Comparison of ENCODE assay signal across 8 cellular contexts in genomic region chr1:47755368-47755990, GRCh38.
DNase-seq lines count a peak whose midpoint lies in the region; ATAC-seq, FAIRE-seq and TF ChIP-seq lines count a peak whose summit lies in the region.

No MANE protein-coding gene starts in this region.

- H3K36me3 ChIP-seq in NT2/D1 (ENCODE audit: insufficient read depth, insufficient read length, low read length): no peaks in the 10 kb centered on the region
- no peaks in the 10 kb centered on the region for H3K36me3 ChIP-seq in keratinocyte (ENCODE audit: control insufficient read depth in 2 of 2, extremely low read depth in 1 of 2, insufficient read depth in 2 of 2, low read length in 2 of 2)

- H3K27me3 Mint-ChIP-seq in activated T-helper 2 cell treated with anti-CD3 and anti-CD28 coated beads, Interferon-gamma antibody, Interleukin-2, Interleukin-4, amounts not matched to agents 10 μg/mL and 5 μg/mL and 100 μg/mL, durations not matched to agents 14 hours and 24 hours and 36 hours (ENCODE audit: low read depth): no peaks in the 10 kb centered on the region
- peaks cover 27 to 34% of the 10 kb centered on the region in 2 donors for H3K27me3 Mint-ChIP-seq in stimulated activated naive B cell treated with anti-CD40 and anti-IgM and Interleukin-4, amounts not matched to agents 10 μg/mL and 1 μg/mL and 100 μg/mL, for 72 hours

- no peaks in the 10 kb centered on the region for H3K36me3 Mint-ChIP-seq in activated T-helper 2 cell treated with anti-CD3 and anti-CD28 coated beads, Interferon-gamma antibody, Interleukin-2, Interleukin-4, amounts not matched to agents 10 μg/mL and 5 μg/mL and 100 μg/mL, durations not matched to agents 14 hours and 24 hours and 36 hours (ENCODE audit: low read depth)
- H3K36me3 Mint-ChIP-seq in stimulated activated naive B cell treated with anti-CD40 and anti-IgM and Interleukin-4, amounts not matched to agents 10 μg/mL and 1 μg/mL and 100 μg/mL, for 72 hours: no peaks in the 10 kb centered on the region

- FAIRE-seq in keratinocyte (lab: Jason Lieb, UNC): no peak

- no peak overlapping the region for H2AFZ ChIP-seq in keratinocyte (ENCODE audit: control insufficient read depth, low read length)

- TF ChIP-seq CTCF in keratinocyte (optimal IDR thresholded peaks at IDR 0.05 in 1 of 3, IDR thresholded peaks at IDR 0.05 in 1 of 3, conservative IDR thresholded peaks at IDR 0.05 in 1 of 3; ENCODE audit: extremely low read depth in 1 of 3, insufficient read depth in 2 of 3, low read length in 3 of 3): peak; percentile 74 to 83 (median 76)

- H3K4me2 ChIP-seq in keratinocyte (ENCODE audit: control insufficient read depth, extremely low read depth, insufficient read depth, low read depth, low read length): no peak overlapping the region

- H3K27me3 ChIP-seq in NT2/D1 (ENCODE audit: insufficient read depth, insufficient read length): peaks cover 4% of the 10 kb centered on the region
- no peaks in the 10 kb centered on the region for H3K27me3 ChIP-seq in keratinocyte (ENCODE audit: control insufficient read depth, extremely low read depth, insufficient read depth, low read length)

- H3K9ac ChIP-seq in NT2/D1 (ENCODE audit: insufficient read length, low read depth): no peak overlapping the region
- no peak overlapping the region for H3K9ac ChIP-seq in keratinocyte (ENCODE audit: control insufficient read depth, extremely low read depth, insufficient read depth, low read length)

- H3K9me3 Mint-ChIP-seq in activated T-helper 2 cell treated with anti-CD3 and anti-CD28 coated beads, Interferon-gamma antibody, Interleukin-2, Interleukin-4, amounts not matched to agents 10 μg/mL and 5 μg/mL and 100 μg/mL, durations not matched to agents 14 hours and 24 hours and 36 hours: no peaks in the 10 kb centered on the region
- no peaks in the 10 kb centered on the region for H3K9me3 Mint-ChIP-seq in stimulated activated naive B cell treated with anti-CD40 and anti-IgM and Interleukin-4, amounts not matched to agents 10 μg/mL and 1 μg/mL and 100 μg/mL, for 72 hours

- H3K4me1 ChIP-seq in NT2/D1 (ENCODE audit: insufficient read depth, insufficient read length) (peaks cover 24% of the 10 kb centered on the region), keratinocyte (ENCODE audit: control insufficient read depth, extremely low read depth, insufficient read depth, low read length) (peaks cover 4% of the 10 kb centered on the region)

- no peaks in the 10 kb centered on the region for H3K79me2 ChIP-seq in keratinocyte (ENCODE audit: control insufficient read depth, insufficient read depth, low read length)

- dilution Hi-C loops in keratinocyte (cut with MboI; ENCODE audit: extremely low pct_ligation_motif_present, low sequenced_read_pairs): no loop called here

- peak; percentile 57 for ATAC-seq in GM19463 (IDR thresholded peaks at IDR 0.05; ENCODE audit: unreplicated experiment)
- peak; percentile 52 for ATAC-seq in stimulated activated naive B cell treated with anti-CD40 and anti-IgM and Interleukin-4, amounts not matched to agents 10 μg/mL and 1 μg/mL and 100 μg/mL, for 72 hours (replicated peaks)

- H3K4me3 ChIP-seq in NT2/D1 (ENCODE audit: insufficient read length, low read depth) (no peak overlapping the region), keratinocyte (ENCODE audit: control insufficient read depth in 2 of 3, extremely low read depth in 1 of 3, insufficient read depth in 2 of 3, low read depth in 1 of 3, low read length in 3 of 3) (no peak overlapping the region)

- H3K9me1 ChIP-seq in keratinocyte (ENCODE audit: control insufficient read depth, extremely low read depth, insufficient read depth, low read length): no peaks in the 10 kb centered on the region

- no peak overlapping the region for H3K4me3 Mint-ChIP-seq in activated T-helper 2 cell treated with anti-CD3 and anti-CD28 coated beads, Interferon-gamma antibody, Interleukin-2, Interleukin-4, amounts not matched to agents 10 μg/mL and 5 μg/mL and 100 μg/mL, durations not matched to agents 14 hours and 24 hours and 36 hours (ENCODE audit: low read depth)
- H3K4me3 Mint-ChIP-seq in stimulated activated naive B cell treated with anti-CD40 and anti-IgM and Interleukin-4, amounts not matched to agents 10 μg/mL and 1 μg/mL and 100 μg/mL, for 72 hours: no peak overlapping the region

- H3K27ac ChIP-seq in keratinocyte (ENCODE audit: control insufficient read depth, insufficient read depth, low read length): no peak overlapping the region

- DNase-seq in CD1c-positive myeloid dendritic cell (ENCODE audit: extremely low spot score): peak; percentile 31
- DNase-seq in NT2/D1 (ENCODE audit: low read depth, low spot score): peak; percentile 81
- peak; percentile 23 for DNase-seq in activated T-helper 2 cell treated with anti-CD3 and anti-CD28 coated beads, Interferon-gamma antibody, Interleukin-2, Interleukin-4, amounts not matched to agents 10 μg/mL and 5 μg/mL and 100 μg/mL, durations not matched to agents 14 hours and 24 hours and 36 hours (ENCODE audit: low spot score)
- no peak for DNase-seq in keratinocyte (ENCODE audit: low read depth, low spot score)
- peak; percentile 14 for DNase-seq in stimulated activated naive B cell treated with anti-CD40 and anti-IgM and Interleukin-4, amounts not matched to agents 10 μg/mL and 1 μg/mL and 100 μg/mL, for 72 hours
- DNase-seq in NCI-H2227 (lab: John Stamatoyannopoulos, UW; ENCODE audit: unreplicated experiment): no peak
- DNase-seq in NCI-H1694 (lab: John Stamatoyannopoulos, UW): no peak

- intact Hi-C loops in activated T-helper 2 cell treated with anti-CD3 and anti-CD28 coated beads, Interferon-gamma antibody, Interleukin-2, Interleukin-4, amounts not matched to agents 10 μg/mL and 5 μg/mL and 100 μg/mL, durations not matched to agents 14 hours and 24 hours and 36 hours (cut with micrococcal nuclease): no loop called here

- no peaks in the 10 kb centered on the region for H3K9me3 ChIP-seq in NT2/D1 (ENCODE audit: insufficient read depth, low read length)
- no peaks in the 10 kb centered on the region for H3K9me3 ChIP-seq in keratinocyte (ENCODE audit: control insufficient read depth, low read depth, low read length)

- no peak overlapping the region for H3K27ac Mint-ChIP-seq in activated T-helper 2 cell treated with anti-CD3 and anti-CD28 coated beads, Interferon-gamma antibody, Interleukin-2, Interleukin-4, amounts not matched to agents 10 μg/mL and 5 μg/mL and 100 μg/mL, durations not matched to agents 14 hours and 24 hours and 36 hours
- no peak overlapping the region for H3K27ac Mint-ChIP-seq in stimulated activated naive B cell treated with anti-CD40 and anti-IgM and Interleukin-4, amounts not matched to agents 10 μg/mL and 1 μg/mL and 100 μg/mL, for 72 hours

- H3K4me1 Mint-ChIP-seq in activated T-helper 2 cell treated with anti-CD3 and anti-CD28 coated beads, Interferon-gamma antibody, Interleukin-2, Interleukin-4, amounts not matched to agents 10 μg/mL and 5 μg/mL and 100 μg/mL, durations not matched to agents 14 hours and 24 hours and 36 hours (ENCODE audit: low read depth): no peaks in the 10 kb centered on the region
- H3K4me1 Mint-ChIP-seq in stimulated activated naive B cell treated with anti-CD40 and anti-IgM and Interleukin-4, amounts not matched to agents 10 μg/mL and 1 μg/mL and 100 μg/mL, for 72 hours: no peaks in the 10 kb centered on the region

- H4K20me1 ChIP-seq in keratinocyte (ENCODE audit: control insufficient read depth, extremely low read depth, insufficient read depth, low read length): no peaks in the 10 kb centered on the region

Comparison
In these comparisons a context has a peak if more than half of its experiments do, and no peak if none do; other contexts are left out.
1. DNase-seq: peak in CD1c-positive myeloid dendritic cell (single experiment), NT2/D1 (single experiment), activated T-helper 2 cell treated with anti-CD3 and anti-CD28 coated beads, Interferon-gamma antibody, Interleukin-2, Interleukin-4, amounts not matched to agents 10 μg/mL and 5 μg/mL and 100 μg/mL, durations not matched to agents 14 hours and 24 hours and 36 hours (single experiment) and stimulated activated naive B cell treated with anti-CD40 and anti-IgM and Interleukin-4, amounts not matched to agents 10 μg/mL and 1 μg/mL and 100 μg/mL, for 72 hours (single experiment); none in keratinocyte (single experiment), NCI-H2227 (single experiment) and NCI-H1694 (single experiment).